1 cellular context compared by ENCODE assay signal in the genomic region with DNA sequence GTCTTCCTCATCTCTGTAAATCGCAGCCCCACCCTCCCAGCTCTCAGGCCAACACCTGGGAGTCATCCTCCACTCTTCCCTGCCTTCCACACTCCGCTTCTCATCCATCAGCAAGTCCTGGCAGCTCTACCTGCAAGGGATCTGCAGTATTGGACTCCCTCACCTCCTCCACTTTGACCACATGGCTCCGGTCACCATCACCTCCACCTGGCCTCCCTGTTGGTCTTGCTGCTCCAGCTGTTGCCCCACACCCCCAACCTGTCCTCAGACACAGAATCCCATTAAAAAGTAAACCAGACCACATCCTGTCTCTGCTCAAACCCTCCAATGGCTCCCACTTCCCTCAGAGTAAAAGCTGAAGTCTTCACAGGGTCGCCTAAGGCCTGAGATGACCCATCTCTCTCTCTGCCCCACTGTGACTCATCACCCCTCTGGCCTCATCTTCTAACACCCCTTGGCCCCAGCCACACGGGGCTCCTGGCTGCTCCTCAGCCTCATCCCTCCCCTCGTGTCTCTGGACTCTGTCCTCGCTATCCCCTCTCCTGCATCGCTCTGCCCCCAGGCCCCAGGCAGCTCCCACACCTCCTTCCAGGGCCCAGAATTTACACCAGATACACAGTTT.
TF ChIP-seq lines count a peak whose summit lies in the region.

No MANE protein-coding gene starts in this region.

TF ChIP-seq in WTC11, 78 proteins besides CTCF, POLR2A, EP300 and RAD21 (continued from another document):
- no peak for TF ChIP-seq ZNF532 (CRISPR knock-in tag; IDR thresholded peaks at IDR 0.05; ENCODE audit: borderline replicate concordance)
- no peak for TF ChIP-seq JUN (CRISPR knock-in tag; IDR thresholded peaks at IDR 0.05)
- no peak for TF ChIP-seq ZNF396 (CRISPR knock-in tag; IDR thresholded peaks at IDR 0.05; ENCODE audit: borderline replicate concordance)
- TF ChIP-seq, protein P1, sequence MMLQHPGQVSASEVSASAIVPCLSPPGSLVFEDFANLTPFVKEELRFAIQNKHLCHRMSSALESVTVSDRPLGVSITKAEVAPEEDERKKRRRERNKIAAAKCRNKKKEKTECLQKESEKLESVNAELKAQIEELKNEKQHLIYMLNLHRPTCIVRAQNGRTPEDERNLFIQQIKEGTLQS (CRISPR knock-in tag; conservative IDR thresholded peaks at IDR 0.05): no peak
- TF ChIP-seq ZNF263 (CRISPR knock-in tag; IDR thresholded peaks at IDR 0.05; ENCODE audit: low read depth): no peak
- TF ChIP-seq, protein P2, sequence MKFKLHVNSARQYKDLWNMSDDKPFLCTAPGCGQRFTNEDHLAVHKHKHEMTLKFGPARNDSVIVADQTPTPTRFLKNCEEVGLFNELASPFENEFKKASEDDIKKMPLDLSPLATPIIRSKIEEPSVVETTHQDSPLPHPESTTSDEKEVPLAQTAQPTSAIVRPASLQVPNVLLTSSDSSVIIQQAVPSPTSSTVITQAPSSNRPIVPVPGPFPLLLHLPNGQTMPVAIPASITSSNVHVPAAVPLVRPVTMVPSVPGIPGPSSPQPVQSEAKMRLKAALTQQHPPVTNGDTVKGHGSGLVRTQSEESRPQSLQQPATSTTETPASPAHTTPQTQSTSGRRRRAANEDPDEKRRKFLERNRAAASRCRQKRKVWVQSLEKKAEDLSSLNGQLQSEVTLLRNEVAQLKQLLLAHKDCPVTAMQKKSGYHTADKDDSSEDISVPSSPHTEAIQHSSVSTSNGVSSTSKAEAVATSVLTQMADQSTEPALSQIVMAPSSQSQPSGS (CRISPR knock-in tag; IDR thresholded peaks at IDR 0.05; ENCODE audit: borderline replicate concordance, low read depth): no peak
- TF ChIP-seq ZBTB21 (CRISPR knock-in tag; IDR thresholded peaks at IDR 0.05; ENCODE audit: borderline replicate concordance): no peak
- no peak for TF ChIP-seq TEAD1 (CRISPR knock-in tag; IDR thresholded peaks at IDR 0.05)
- TF ChIP-seq AR (CRISPR knock-in tag; IDR thresholded peaks at IDR 0.05): no peak
- TF ChIP-seq, protein P3, sequence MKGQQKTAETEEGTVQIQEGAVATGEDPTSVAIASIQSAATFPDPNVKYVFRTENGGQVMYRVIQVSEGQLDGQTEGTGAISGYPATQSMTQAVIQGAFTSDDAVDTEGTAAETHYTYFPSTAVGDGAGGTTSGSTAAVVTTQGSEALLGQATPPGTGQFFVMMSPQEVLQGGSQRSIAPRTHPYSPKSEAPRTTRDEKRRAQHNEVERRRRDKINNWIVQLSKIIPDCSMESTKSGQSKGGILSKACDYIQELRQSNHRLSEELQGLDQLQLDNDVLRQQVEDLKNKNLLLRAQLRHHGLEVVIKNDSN (CRISPR knock-in tag; IDR thresholded peaks at IDR 0.05): no peak
- TF ChIP-seq, protein P4, sequence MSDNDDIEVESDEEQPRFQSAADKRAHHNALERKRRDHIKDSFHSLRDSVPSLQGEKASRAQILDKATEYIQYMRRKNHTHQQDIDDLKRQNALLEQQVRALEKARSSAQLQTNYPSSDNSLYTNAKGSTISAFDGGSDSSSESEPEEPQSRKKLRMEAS (CRISPR knock-in tag; IDR thresholded peaks at IDR 0.05): no peak
- no peak for TF ChIP-seq ZNF232 (CRISPR knock-in tag; IDR thresholded peaks at IDR 0.05)
- TF ChIP-seq FOXJ3 (CRISPR knock-in tag; IDR thresholded peaks at IDR 0.05; ENCODE audit: borderline replicate concordance): no peak
- TF ChIP-seq SP1 (CRISPR knock-in tag; conservative IDR thresholded peaks at IDR 0.05): no peak
- no peak for TF ChIP-seq ERG (CRISPR knock-in tag; IDR thresholded peaks at IDR 0.05)
